Comparison of ENCODE assay signal across 2 cellular contexts in genomic region chr1:218459450-218459849, GRCh38.
TF ChIP-seq lines count a peak whose summit lies in the region.

No MANE protein-coding gene starts in this region.

TF ChIP-seq in HCT116, 20 proteins besides CTCF, POLR2A, EP300 and RAD21 (continued from another document):
- TF ChIP-seq REST (IDR thresholded peaks at IDR 0.05; ENCODE audit: low read depth) = no peak
- TF ChIP-seq SP1 (IDR thresholded peaks at IDR 0.05; ENCODE audit: low read depth) = no peak
- no peak for TF ChIP-seq CBX3 (IDR thresholded peaks at IDR 0.05; ENCODE audit: low read depth)
- no peak for TF ChIP-seq EGR1 (IDR thresholded peaks at IDR 0.05; ENCODE audit: low read depth)
- TF ChIP-seq ZNF274 (IDR thresholded peaks at IDR 0.05; ENCODE audit: low read depth, low read length) = no peak
- TF ChIP-seq ATF3 (IDR thresholded peaks at IDR 0.05) = no peak
- TF ChIP-seq EZH2 (IDR thresholded peaks at IDR 0.05) = no peak
- TF ChIP-seq TCF7L2 (IDR thresholded peaks at IDR 0.05; ENCODE audit: borderline replicate concordance, extremely low read depth, insufficient read depth, insufficient read length) = no peak
- no peak for TF ChIP-seq ZBTB33 (IDR thresholded peaks at IDR 0.05; ENCODE audit: extremely low read depth, insufficient replicate concordance, low read length)
- TF ChIP-seq EZH2phosphoT487 (IDR thresholded peaks at IDR 0.05; ENCODE audit: borderline replicate concordance) = no peak
- TF ChIP-seq MAX (IDR thresholded peaks at IDR 0.05) = no peak
- no peak for TF ChIP-seq SIN3A (IDR thresholded peaks at IDR 0.05; ENCODE audit: low read depth)
- no peak for TF ChIP-seq CEBPB (IDR thresholded peaks at IDR 0.05; ENCODE audit: low read depth)
- no peak for TF ChIP-seq ELF1 (IDR thresholded peaks at IDR 0.05; ENCODE audit: borderline replicate concordance, low read depth)

TF ChIP-seq in K562, 482 proteins besides CTCF, POLR2A, EP300 and RAD21 (continued from another document):
- TF ChIP-seq U2AF2 (optimal IDR thresholded peaks at IDR 0.05; ENCODE audit: low read depth, low read length) (no peak), IRF9 (tag; IDR thresholded peaks at IDR 0.05) (no peak), ZNF507 (tag; conservative IDR thresholded peaks at IDR 0.05) (no peak), RNF219 (CRISPR knock-in tag; IDR thresholded peaks at IDR 0.05) (no peak), GMEB1 (CRISPR knock-in tag; IDR thresholded peaks at IDR 0.05) (no peak), ARNT (IDR thresholded peaks at IDR 0.05) (no peak), ASH1L (IDR thresholded peaks at IDR 0.05; ENCODE audit: borderline replicate concordance, low read depth, partially characterized antibody) (no peak), MYC (IDR thresholded peaks at IDR 0.05; ENCODE audit: low read depth, low read length) (no peak), MYC (CRISPR knock-in tag; IDR thresholded peaks at IDR 0.05; ENCODE audit: borderline replicate concordance, low read depth) (no peak), SPI1 (IDR thresholded peaks at IDR 0.05; ENCODE audit: borderline replicate concordance, low read depth, low read length) (peak; percentile 61; the same call in 1 of the 2 replicates), CLOCK (CRISPR knock-in tag; IDR thresholded peaks at IDR 0.05; ENCODE audit: borderline replicate concordance) (no peak), SRSF1 (IDR thresholded peaks at IDR 0.05; ENCODE audit: low read depth, low read length) (no peak), STAT6 (CRISPR knock-in tag; IDR thresholded peaks at IDR 0.05) (no peak), MEIS2 (IDR thresholded peaks at IDR 0.05; ENCODE audit: partially characterized antibody) (no peak), ZNF699 (CRISPR knock-in tag; IDR thresholded peaks at IDR 0.05; ENCODE audit: insufficient replicate concordance) (no peak), L3MBTL2 (IDR thresholded peaks at IDR 0.05) (peak; percentile 49; the same call in 1 of the 2 replicates), CBX8 (IDR thresholded peaks at IDR 0.05; ENCODE audit: borderline replicate concordance, extremely low read depth, low read depth, low read length, poor library complexity, severe bottlenecking) (no peak), E2F6 (IDR thresholded peaks at IDR 0.05; ENCODE audit: borderline replicate concordance in 1 of 2, extremely low read depth in 1 of 2, insufficient read depth in 1 of 2, insufficient read length in 1 of 2, low read depth in 1 of 2, low read length in 1 of 2, poor library complexity in 1 of 2, severe bottlenecking in 1 of 2) (peak in 1 of 2 experiments; percentile 10), ZC3H4 (CRISPR knock-in tag; IDR thresholded peaks at IDR 0.05; ENCODE audit: borderline replicate concordance) (no peak), ZNF239 (CRISPR knock-in tag; IDR thresholded peaks at IDR 0.05) (no peak)
TF ChIP-seq in K562: peak in this region for 4.
